Comparison of ENCODE assay signal across 2 cellular contexts in genomic region chr10:71771821-71772617, GRCh38.
TF ChIP-seq lines count a peak whose summit lies in the region.

No MANE protein-coding gene starts in this region.

TF ChIP-seq in K562, 482 proteins besides CTCF, POLR2A, EP300 and RAD21 (continues in another document):
- TF ChIP-seq TSHZ1 (CRISPR knock-in tag; IDR thresholded peaks at IDR 0.05) = no peak
- TF ChIP-seq NFE2 (IDR thresholded peaks at IDR 0.05; ENCODE audit: low read depth) = 0 out of 2 replicates have a peak, but pooled peaks have one; percentile 7
- TF ChIP-seq JUN (IDR thresholded peaks at IDR 0.05; ENCODE audit: borderline replicate concordance, low read depth, low read length) = peak; percentile 68; the same call in 1 of the 2 replicates
- no peak; the same call in 1 of the 2 replicates for TF ChIP-seq JUN (CRISPR knock-in tag; IDR thresholded peaks at IDR 0.05; ENCODE audit: borderline replicate concordance)
- TF ChIP-seq, protein P1, sequence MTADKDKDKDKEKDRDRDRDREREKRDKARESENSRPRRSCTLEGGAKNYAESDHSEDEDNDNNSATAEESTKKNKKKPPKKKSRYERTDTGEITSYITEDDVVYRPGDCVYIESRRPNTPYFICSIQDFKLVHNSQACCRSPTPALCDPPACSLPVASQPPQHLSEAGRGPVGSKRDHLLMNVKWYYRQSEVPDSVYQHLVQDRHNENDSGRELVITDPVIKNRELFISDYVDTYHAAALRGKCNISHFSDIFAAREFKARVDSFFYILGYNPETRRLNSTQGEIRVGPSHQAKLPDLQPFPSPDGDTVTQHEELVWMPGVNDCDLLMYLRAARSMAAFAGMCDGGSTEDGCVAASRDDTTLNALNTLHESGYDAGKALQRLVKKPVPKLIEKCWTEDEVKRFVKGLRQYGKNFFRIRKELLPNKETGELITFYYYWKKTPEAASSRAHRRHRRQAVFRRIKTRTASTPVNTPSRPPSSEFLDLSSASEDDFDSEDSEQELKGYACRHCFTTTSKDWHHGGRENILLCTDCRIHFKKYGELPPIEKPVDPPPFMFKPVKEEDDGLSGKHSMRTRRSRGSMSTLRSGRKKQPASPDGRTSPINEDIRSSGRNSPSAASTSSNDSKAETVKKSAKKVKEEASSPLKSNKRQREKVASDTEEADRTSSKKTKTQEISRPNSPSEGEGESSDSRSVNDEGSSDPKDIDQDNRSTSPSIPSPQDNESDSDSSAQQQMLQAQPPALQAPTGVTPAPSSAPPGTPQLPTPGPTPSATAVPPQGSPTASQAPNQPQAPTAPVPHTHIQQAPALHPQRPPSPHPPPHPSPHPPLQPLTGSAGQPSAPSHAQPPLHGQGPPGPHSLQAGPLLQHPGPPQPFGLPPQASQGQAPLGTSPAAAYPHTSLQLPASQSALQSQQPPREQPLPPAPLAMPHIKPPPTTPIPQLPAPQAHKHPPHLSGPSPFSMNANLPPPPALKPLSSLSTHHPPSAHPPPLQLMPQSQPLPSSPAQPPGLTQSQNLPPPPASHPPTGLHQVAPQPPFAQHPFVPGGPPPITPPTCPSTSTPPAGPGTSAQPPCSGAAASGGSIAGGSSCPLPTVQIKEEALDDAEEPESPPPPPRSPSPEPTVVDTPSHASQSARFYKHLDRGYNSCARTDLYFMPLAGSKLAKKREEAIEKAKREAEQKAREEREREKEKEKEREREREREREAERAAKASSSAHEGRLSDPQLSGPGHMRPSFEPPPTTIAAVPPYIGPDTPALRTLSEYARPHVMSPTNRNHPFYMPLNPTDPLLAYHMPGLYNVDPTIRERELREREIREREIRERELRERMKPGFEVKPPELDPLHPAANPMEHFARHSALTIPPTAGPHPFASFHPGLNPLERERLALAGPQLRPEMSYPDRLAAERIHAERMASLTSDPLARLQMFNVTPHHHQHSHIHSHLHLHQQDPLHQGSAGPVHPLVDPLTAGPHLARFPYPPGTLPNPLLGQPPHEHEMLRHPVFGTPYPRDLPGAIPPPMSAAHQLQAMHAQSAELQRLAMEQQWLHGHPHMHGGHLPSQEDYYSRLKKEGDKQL (CRISPR knock-in tag; IDR thresholded peaks at IDR 0.05; ENCODE audit: borderline replicate concordance) = peak; percentile 82; the same call in 1 of the 2 replicates
- TF ChIP-seq ATF3 (IDR thresholded peaks at IDR 0.05) = peak; percentile 91
- no peak for TF ChIP-seq ATF3 (CRISPR knock-in tag; conservative IDR thresholded peaks at IDR 0.05)
- TF ChIP-seq, protein P2, sequence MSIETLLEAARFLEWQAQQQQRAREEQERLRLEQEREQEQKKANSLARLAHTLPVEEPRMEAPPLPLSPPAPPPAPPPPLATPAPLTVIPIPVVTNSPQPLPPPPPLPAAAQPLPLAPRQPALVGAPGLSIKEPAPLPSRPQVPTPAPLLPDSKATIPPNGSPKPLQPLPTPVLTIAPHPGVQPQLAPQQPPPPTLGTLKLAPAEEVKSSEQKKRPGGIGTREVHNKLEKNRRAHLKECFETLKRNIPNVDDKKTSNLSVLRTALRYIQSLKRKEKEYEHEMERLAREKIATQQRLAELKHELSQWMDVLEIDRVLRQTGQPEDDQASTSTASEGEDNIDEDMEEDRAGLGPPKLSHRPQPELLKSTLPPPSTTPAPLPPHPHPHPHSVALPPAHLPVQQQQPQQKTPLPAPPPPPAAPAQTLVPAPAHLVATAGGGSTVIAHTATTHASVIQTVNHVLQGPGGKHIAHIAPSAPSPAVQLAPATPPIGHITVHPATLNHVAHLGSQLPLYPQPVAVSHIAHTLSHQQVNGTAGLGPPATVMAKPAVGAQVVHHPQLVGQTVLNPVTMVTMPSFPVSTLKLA (conservative IDR thresholded peaks at IDR 0.05) = no peak
- no peak for TF ChIP-seq ERF (CRISPR knock-in tag; IDR thresholded peaks at IDR 0.05)
- no peak for TF ChIP-seq HMGN3 (IDR thresholded peaks at IDR 0.05; ENCODE audit: borderline replicate concordance, extremely low read depth, insufficient read length, low read depth, low read length)
- no peak for TF ChIP-seq LEF1 (IDR thresholded peaks at IDR 0.05)
- no peak for TF ChIP-seq ZKSCAN1 (IDR thresholded peaks at IDR 0.05; ENCODE audit: low read depth, low read length)
- TF ChIP-seq ZBTB8A (IDR thresholded peaks at IDR 0.05; ENCODE audit: partially characterized antibody) = no peak
- peak; percentile 79; the same call in 1 of the 2 replicates for TF ChIP-seq JUNB (CRISPR knock-in tag; conservative IDR thresholded peaks at IDR 0.05)
- no peak for TF ChIP-seq ZNF445 (CRISPR knock-in tag; IDR thresholded peaks at IDR 0.05; ENCODE audit: low read depth)

TF ChIP-seq in liver, 16 proteins besides CTCF, POLR2A, EP300 and RAD21:
- TF ChIP-seq, protein P3, sequence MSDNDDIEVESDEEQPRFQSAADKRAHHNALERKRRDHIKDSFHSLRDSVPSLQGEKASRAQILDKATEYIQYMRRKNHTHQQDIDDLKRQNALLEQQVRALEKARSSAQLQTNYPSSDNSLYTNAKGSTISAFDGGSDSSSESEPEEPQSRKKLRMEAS (IDR thresholded peaks at IDR 0.05) = no peak
- TF ChIP-seq YY1 (IDR thresholded peaks at IDR 0.05) (no peak), JUND (IDR thresholded peaks at IDR 0.05) (peak; percentile 92 to 96)
